ENCODE assay signal across 13 cellular contexts in genomic region chr7:142714375-142714774, GRCh38. TPM values are rescaled to one million over a fixed set of nuclear protein-coding genes. Genes with fewer than 3 reads are reported as not detected.
DNase-seq lines count a peak whose midpoint lies in the region; ATAC-seq, FAIRE-seq and TF ChIP-seq lines count a peak whose summit lies in the region.
"Had no signal": no experiment of that assay in that cellular context is flagged by ENCODE, and none has a peak within 500 bp of the region (broad histone marks: within the 10 kb centered on the region; RNA-seq: fewer than 3 reads in every experiment).

No MANE protein-coding gene starts in this region.

- peaks cover 63% of the 10 kb centered on the region for H3K4me1 Mint-ChIP-seq in activated naive CD8-positive, alpha-beta T cell treated with anti-CD3 and anti-CD28 coated beads, Interleukin-2, amount 10 ng/mL, durations not matched to agents 7 days and 5 days

- DNase-seq in AML-193 (lab: John Stamatoyannopoulos, UW) (peak; percentile 81 to 85), Peyer's patch (peak in 2 of 3 donors; percentile 44 to 67), HTR-8/SVneo (ENCODE audit: insufficient read length, low spot score) (no peak), SIG-M5 treated with dmso at 0.1 percent for 504 hours (lab: John Stamatoyannopoulos, UW; ENCODE audit: unreplicated experiment) (no peak), H4 (ENCODE audit: low spot score) (no peak)
- no peak for DNase-seq in activated naive CD8-positive, alpha-beta T cell treated with anti-CD3 and anti-CD28 coated beads, Interleukin-2, amount 10 ng/mL, durations not matched to agents 7 days and 5 days
- DNase-seq: H9; stimulated activated CD4-positive, alpha-beta T cell treated with anti-CD3 and anti-CD28 coated beads, Interleukin-1b, Interleukin-23, amount 100 ng/mL, for 48 hours; transverse colon had no signal

- H3K9me3 ChIP-seq in Peyer's patch = no peaks in the 10 kb centered on the region
- H3K9me3 ChIP-seq: neutrophil, transverse colon had no signal

- H3K36me3 Mint-ChIP-seq in activated naive CD8-positive, alpha-beta T cell treated with anti-CD3 and anti-CD28 coated beads, Interleukin-2, amount 10 ng/mL, durations not matched to agents 7 days and 5 days = peaks cover 2% of the 10 kb centered on the region

- ATAC-seq in GM18909 (IDR thresholded peaks at IDR 0.05; ENCODE audit: poor library complexity, unreplicated experiment) (peak; percentile 76), HG03439 (IDR thresholded peaks at IDR 0.05; ENCODE audit: unreplicated experiment) (no peak)
- peak; percentile 40 for ATAC-seq in activated naive CD8-positive, alpha-beta T cell treated with anti-CD3 and anti-CD28 coated beads, Interleukin-2, amount 10 ng/mL, durations not matched to agents 7 days and 5 days (ENCODE audit: low read depth)

- TF ChIP-seq CTCF in Peyer's patch (IDR thresholded peaks at IDR 0.05) = no peak

- H3K4me3 ChIP-seq in Peyer's patch = no peak overlapping the region
- H3K4me3 ChIP-seq: transverse colon had no signal

- H3K9me3 Mint-ChIP-seq in activated naive CD8-positive, alpha-beta T cell treated with anti-CD3 and anti-CD28 coated beads, Interleukin-2, amount 10 ng/mL, durations not matched to agents 7 days and 5 days = no peaks in the 10 kb centered on the region
- H3K9me3 Mint-ChIP-seq: H9 had no signal

- POLR2A ChIA-PET in activated naive CD8-positive, alpha-beta T cell treated with anti-CD3 and anti-CD28 coated beads, Interleukin-2, amount 10 ng/mL, durations not matched to agents 7 days and 5 days (lab: Charles Lee) = interaction anchor here (1.0 to 3.7 kb wide), 8 partner anchors 70 to 95 kb away, joined by 3 to 33 read pairs (median 5); no protein-coding TSS in a partner anchor

- peak overlapping the region; percentile 61 for H3K4me3 Mint-ChIP-seq in activated naive CD8-positive, alpha-beta T cell treated with anti-CD3 and anti-CD28 coated beads, Interleukin-2, amount 10 ng/mL, durations not matched to agents 7 days and 5 days
- H3K4me3 Mint-ChIP-seq: H9 had no signal

- H3K4me1 ChIP-seq in Peyer's patch = no peaks in the 10 kb centered on the region
- H3K4me1 ChIP-seq: transverse colon had no signal

- no peaks in the 10 kb centered on the region for H3K27me3 Mint-ChIP-seq in activated naive CD8-positive, alpha-beta T cell treated with anti-CD3 and anti-CD28 coated beads, Interleukin-2, amount 10 ng/mL, durations not matched to agents 7 days and 5 days

- peak overlapping the region; percentile 85 for H3K27ac Mint-ChIP-seq in activated naive CD8-positive, alpha-beta T cell treated with anti-CD3 and anti-CD28 coated beads, Interleukin-2, amount 10 ng/mL, durations not matched to agents 7 days and 5 days
- H3K27ac Mint-ChIP-seq: H9 had no signal

- H3K27me3 ChIP-seq in Peyer's patch = no peaks in the 10 kb centered on the region
- H3K27me3 ChIP-seq: transverse colon had no signal

- no peak for FAIRE-seq in HTR-8/SVneo (lab: Jason Lieb, UNC)

- H3K27ac ChIP-seq in Peyer's patch = no peak overlapping the region
- H3K27ac ChIP-seq: neutrophil, transverse colon had no signal

- no peak for TF ChIP-seq POLR2A in Peyer's patch (IDR thresholded peaks at IDR 0.05)

- H3K36me3 ChIP-seq in Peyer's patch = no peaks in the 10 kb centered on the region
- H3K36me3 ChIP-seq: neutrophil, transverse colon had no signal

RNA-seq across cellular contexts. Expression of gene PRSS1, which starts 34.9 kb away (rescaled TPM):
- total RNA-seq in Peyer's patch = not detected
- not detected for total RNA-seq in activated naive CD8-positive, alpha-beta T cell treated with anti-CD3 and anti-CD28 coated beads, Interleukin-2, amount 10 ng/mL, durations not matched to agents 7 days and 5 days
- not detected in 2 replicates for total RNA-seq in H4 (2014; rRNA removed; shearing (Covaris generic))
- total RNA-seq: H9, SK-MEL-5, transverse colon had no signal

RNA-seq across cellular contexts. Expression of gene PRSS2, which starts 56.4 kb away (rescaled TPM):
- 100 to 1,000 TPM in 3 of 4 donors, 10 to 100 TPM in 1; 29.7 to 243 (median 208) TPM for total RNA-seq in Peyer's patch
- total RNA-seq in activated naive CD8-positive, alpha-beta T cell treated with anti-CD3 and anti-CD28 coated beads, Interleukin-2, amount 10 ng/mL, durations not matched to agents 7 days and 5 days = not detected
- not detected in 2 replicates for total RNA-seq in H4 (2014; rRNA removed; shearing (Covaris generic))
- total RNA-seq: H9, SK-MEL-5, transverse colon had no signal

Comparison
In these comparisons a context has a peak if more than half of its experiments do, and no peak if none do; other contexts are left out.
1. DNase-seq: peak in AML-193 (2 of 2) and Peyer's patch (2 of 3); none in activated naive CD8-positive, alpha-beta T cell treated with anti-CD3 and anti-CD28 coated beads, Interleukin-2, amount 10 ng/mL, durations not matched to agents 7 days and 5 days (single experiment), HTR-8/SVneo (single experiment), SIG-M5 treated with dmso at 0.1 percent for 504 hours (single experiment) and H4 (single experiment).
2. RNA of gene PRSS2, which starts 56.4 kb away (total RNA-seq): 29.7 to 243 TPM in Peyer's patch; not detected in activated naive CD8-positive, alpha-beta T cell treated with anti-CD3 and anti-CD28 coated beads, Interleukin-2, amount 10 ng/mL, durations not matched to agents 7 days and 5 days and not detected in H4; every median in the first group is over 10 times any median in the second.